Comparison of ENCODE assay signal across 8 cellular contexts in genomic region chr7:191105-192034, GRCh38. TPM values are rescaled to one million over a fixed set of nuclear protein-coding genes. Genes with fewer than 3 reads are reported as not detected.
A peak's percentile ranks its signal among the peaks of the same experiment; 100 is the strongest.
DNase-seq lines count a peak whose midpoint lies in the region; ATAC-seq and TF ChIP-seq lines count a peak whose summit lies in the region.

No MANE protein-coding gene starts in this region.

- ATAC-seq in CD4-positive, alpha-beta T cell (ENCODE audit: poor library complexity) = peak; percentile 37
- ATAC-seq in IMR-90 (ENCODE audit: low read depth) = peak; percentile 31
- ATAC-seq in Right ventricle myocardium superior (ENCODE audit: poor library complexity) = peak; percentile 28
- ATAC-seq in GM21723 (IDR thresholded peaks at IDR 0.05; ENCODE audit: unreplicated experiment) = no peak

- dilution Hi-C loops in IMR-90 (cut with HindIII; ENCODE audit: low sequenced_read_pairs, unreplicated experiment) = no loop called here

- intact Hi-C loops in CD4-positive, alpha-beta T cell (cut with DNase I, micrococcal nuclease) = no loop called here
- intact Hi-C loops in IMR-90 (cut with micrococcal nuclease) (no loop called here), Right ventricle myocardium superior (cut with DNase I) (loop anchor here (5.0 kb wide), 1 partner anchor 39 kb away; no protein-coding TSS in a partner anchor)
- intact Hi-C loops in activated T-helper 2 cell treated with anti-CD3 and anti-CD28 coated beads, Interferon-gamma antibody, Interleukin-2, Interleukin-4, amounts not matched to agents 10 μg/mL and 5 μg/mL and 100 μg/mL, durations not matched to agents 14 hours and 24 hours and 36 hours (cut with micrococcal nuclease) = no loop called here

- peaks cover 32% of the 10 kb centered on the region for H3K27me3 ChIP-seq in CD4-positive, alpha-beta T cell (ENCODE audit: control insufficient read depth, insufficient read depth, low read length)
- H3K27me3 ChIP-seq in IMR-90 (ENCODE audit: control insufficient read depth, insufficient read depth, low read length) (no peaks in the 10 kb centered on the region), trophoblast cell (ENCODE audit: insufficient read depth, low read length) (peaks cover 37% of the 10 kb centered on the region)

- no peak for TF ChIP-seq CTCF in CD4-positive, alpha-beta T cell (IDR thresholded peaks at IDR 0.05)
- TF ChIP-seq CTCF in IMR-90 (conservative IDR thresholded peaks at IDR 0.05; ENCODE audit: low read depth, low read length) = 0 out of 2 replicates have a peak, but pooled peaks have one; percentile 11

- no peak for DNase-seq in CD4-positive, alpha-beta T cell
- peak; percentile 92 for DNase-seq in IMR-90
- DNase-seq in activated T-helper 2 cell treated with anti-CD3 and anti-CD28 coated beads, Interferon-gamma antibody, Interleukin-2, Interleukin-4, amounts not matched to agents 10 μg/mL and 5 μg/mL and 100 μg/mL, durations not matched to agents 14 hours and 24 hours and 36 hours (ENCODE audit: low spot score) = no peak
- DNase-seq in Right ventricle myocardium superior = peak; percentile 65
- no peak for DNase-seq in trophoblast cell
- DNase-seq in activated CD8-positive, alpha-beta memory T cell treated with anti-CD3 and anti-CD28 coated beads, Interleukin-2, amount 50 U/mL, for 48 hours = no peak
- no peak for DNase-seq in activated CD4-positive, CD25-positive, alpha-beta regulatory T cell treated with anti-CD3 and anti-CD28 coated beads, Interleukin-2, amount 50 U/mL, for 72 hours

- H2BK20ac ChIP-seq in IMR-90 (ENCODE audit: low read depth, low read length) = peak overlapping the region; percentile 82

- peak; percentile 76 for TF ChIP-seq POLR2A in IMR-90 (IDR thresholded peaks at IDR 0.05; ENCODE audit: low read depth, low read length)

- H3K23ac ChIP-seq in IMR-90 (ENCODE audit: low read depth, low read length) = peak overlapping the region; percentile 95
- H3K23ac ChIP-seq in trophoblast cell (ENCODE audit: low read length) = no peak overlapping the region

- H4K20me1 ChIP-seq in IMR-90 (ENCODE audit: insufficient read depth, low read length) = peaks cover 33% of the 10 kb centered on the region

- 0% methylated on average over 1 of the region's 40 CpGs; no CpG with 5 or more reads in 1 of the 2 experiments for WGBS in IMR-90 (ENCODE audit: extremely low coverage in 2 of 2, insufficient read length in 1 of 2), 2 experiments
- WGBS in trophoblast cell (ENCODE audit: extremely low coverage, insufficient coverage, insufficient read length) = no CpG with 5 or more reads among the region's 40 CpGs

- H3K4me1 ChIP-seq in IMR-90 (ENCODE audit: control insufficient read depth, insufficient read depth, low read length) (peaks cover 22% of the 10 kb centered on the region), trophoblast cell (ENCODE audit: control insufficient read depth in 1 of 2, insufficient read depth in 2 of 2, low read length in 2 of 2) (peaks cover 0 to 4% of the 10 kb centered on the region in 2 experiments)

- TF ChIP-seq RAD21 in IMR-90 (IDR thresholded peaks at IDR 0.05; ENCODE audit: low read length) = no peak; the same call in 1 of the 2 replicates

- no TSS peak for BruUV-seq in IMR-90 (replicated peaks; lab: Mats Ljungman, UMichigan)

- H3K56ac ChIP-seq in IMR-90 (ENCODE audit: extremely low read depth, insufficient read depth, low read length) = peak overlapping the region; percentile 19; the same call in 1 of the 2 replicates

- peaks cover 4% of the 10 kb centered on the region for H3K4me1 Mint-ChIP-seq in CD4-positive, alpha-beta T cell (ENCODE audit: low read depth)
- H3K4me1 Mint-ChIP-seq in activated T-helper 2 cell treated with anti-CD3 and anti-CD28 coated beads, Interferon-gamma antibody, Interleukin-2, Interleukin-4, amounts not matched to agents 10 μg/mL and 5 μg/mL and 100 μg/mL, durations not matched to agents 14 hours and 24 hours and 36 hours (ENCODE audit: low read depth) = peaks cover 2% of the 10 kb centered on the region

- H2AK9ac ChIP-seq in IMR-90 (replicated peaks; ENCODE audit: low read depth, low read length, poor library complexity) = peak overlapping the region; percentile 99

- no peaks in the 10 kb centered on the region for H3K9me3 ChIP-seq in CD4-positive, alpha-beta T cell (ENCODE audit: control insufficient read depth, low read length)
- no peaks in the 10 kb centered on the region for H3K9me3 ChIP-seq in IMR-90 (ENCODE audit: control insufficient read depth, insufficient read depth, low read length)
- H3K9me3 ChIP-seq in trophoblast cell (ENCODE audit: insufficient read depth, low read depth, low read length) = peaks cover 4% of the 10 kb centered on the region

- H3K36me3 Mint-ChIP-seq in CD4-positive, alpha-beta T cell (ENCODE audit: low read depth) = no peaks in the 10 kb centered on the region
- H3K36me3 Mint-ChIP-seq in activated T-helper 2 cell treated with anti-CD3 and anti-CD28 coated beads, Interferon-gamma antibody, Interleukin-2, Interleukin-4, amounts not matched to agents 10 μg/mL and 5 μg/mL and 100 μg/mL, durations not matched to agents 14 hours and 24 hours and 36 hours (ENCODE audit: low read depth) = no peaks in the 10 kb centered on the region

- H2BK12ac ChIP-seq in trophoblast cell (ENCODE audit: low read length) = no peak overlapping the region

- no peaks in the 10 kb centered on the region for H3K79me2 ChIP-seq in trophoblast cell (ENCODE audit: control insufficient read depth, insufficient read depth, low read length, poor library complexity)

- in situ Hi-C loops in IMR-90 (cut with MboI; ENCODE audit: low sequenced_read_pairs) = no loop called here

- CTCF ChIA-PET in CD4-positive, alpha-beta T cell (lab: Charles Lee) = no interaction called here
- CTCF ChIA-PET in IMR-90 (lab: Yijun Ruan, JAX) = interaction anchor here (1.4 kb wide), 1 partner anchor 127 kb away, joined by 6 read pairs; no protein-coding TSS in a partner anchor

- POLR2A ChIA-PET in CD4-positive, alpha-beta T cell (lab: Charles Lee) = no interaction called here
- POLR2A ChIA-PET in IMR-90 (lab: Charles Lee; ENCODE audit: unreplicated experiment) = interaction anchor here (0.6 to 1.5 kb wide), 6 partner anchors 11 to 67 kb away, joined by 3 to 6 read pairs (median 4); no protein-coding TSS in a partner anchor

- H2AK5ac ChIP-seq in IMR-90 (ENCODE audit: low read depth, low read length) (peak overlapping the region; percentile 99), trophoblast cell (ENCODE audit: low read length) (no peak overlapping the region)

- H3K4me3 Mint-ChIP-seq in CD4-positive, alpha-beta T cell = peak overlapping the region; percentile 83
- H3K4me3 Mint-ChIP-seq in activated T-helper 2 cell treated with anti-CD3 and anti-CD28 coated beads, Interferon-gamma antibody, Interleukin-2, Interleukin-4, amounts not matched to agents 10 μg/mL and 5 μg/mL and 100 μg/mL, durations not matched to agents 14 hours and 24 hours and 36 hours (ENCODE audit: low read depth) = peak overlapping the region; percentile 53

- H3K9me1 ChIP-seq in IMR-90 (ENCODE audit: insufficient read depth, low read length) = peaks cover 16% of the 10 kb centered on the region

- H4K8ac ChIP-seq in IMR-90 (ENCODE audit: low read depth in 2 of 2, low read length in 2 of 2) = peak overlapping the region; percentile 10 to 81; a peak in 3 of 4 replicates
- no peak overlapping the region for H4K8ac ChIP-seq in trophoblast cell (ENCODE audit: low read depth, low read length)

- H3K27me3 Mint-ChIP-seq in CD4-positive, alpha-beta T cell = peaks cover 49% of the 10 kb centered on the region
- H3K27me3 Mint-ChIP-seq in activated T-helper 2 cell treated with anti-CD3 and anti-CD28 coated beads, Interferon-gamma antibody, Interleukin-2, Interleukin-4, amounts not matched to agents 10 μg/mL and 5 μg/mL and 100 μg/mL, durations not matched to agents 14 hours and 24 hours and 36 hours (ENCODE audit: low read depth) = peaks cover 39% of the 10 kb centered on the region

- H3K4me2 ChIP-seq in IMR-90 (ENCODE audit: low read depth, low read length) (peak overlapping the region; percentile 69), trophoblast cell (ENCODE audit: low read length) (peak overlapping the region; percentile 81)

- H2AFZ ChIP-seq in IMR-90 (replicated peaks; ENCODE audit: low read length, poor library complexity) (peak overlapping the region; percentile 91), trophoblast cell (ENCODE audit: insufficient read depth, low read length, poor library complexity) (peak overlapping the region; percentile 5)

- H2BK15ac ChIP-seq in IMR-90 (ENCODE audit: low read depth, low read length) = peak overlapping the region; percentile 61; the same call in 1 of the 3 replicates

- peak overlapping the region; percentile 93 for H3K14ac ChIP-seq in IMR-90 (replicated peaks; ENCODE audit: low read depth, low read length)
- no peak overlapping the region for H3K14ac ChIP-seq in trophoblast cell (ENCODE audit: low read length)

- H2BK5ac ChIP-seq in IMR-90 (ENCODE audit: low read depth, low read length, poor library complexity, severe bottlenecking) = peak overlapping the region; percentile 69
- no peak overlapping the region for H2BK5ac ChIP-seq in trophoblast cell (ENCODE audit: low read depth, low read length, poor library complexity)

- H3K27ac ChIP-seq in CD4-positive, alpha-beta T cell (ENCODE audit: low read depth, low read length) = no peak overlapping the region
- H3K27ac ChIP-seq in IMR-90 (ENCODE audit: insufficient read depth, low read length) = peak overlapping the region; percentile 49
- H3K27ac ChIP-seq in trophoblast cell (ENCODE audit: low read depth, low read length) = no peak overlapping the region

- H3K9me3 Mint-ChIP-seq in CD4-positive, alpha-beta T cell = no peaks in the 10 kb centered on the region
- H3K9me3 Mint-ChIP-seq in activated T-helper 2 cell treated with anti-CD3 and anti-CD28 coated beads, Interferon-gamma antibody, Interleukin-2, Interleukin-4, amounts not matched to agents 10 μg/mL and 5 μg/mL and 100 μg/mL, durations not matched to agents 14 hours and 24 hours and 36 hours = no peaks in the 10 kb centered on the region

- peaks cover 6 to 41% of the 10 kb centered on the region in 2 experiments; a peak in 3 of 4 replicates for H3K79me1 ChIP-seq in IMR-90 (ENCODE audit: low read depth in 1 of 2, low read length in 2 of 2)
- no peaks in the 10 kb centered on the region for H3K79me1 ChIP-seq in trophoblast cell (ENCODE audit: low read length)

- peak overlapping the region; percentile 67 for H4K91ac ChIP-seq in IMR-90 (ENCODE audit: insufficient read depth, low read depth, low read length)
- no peak overlapping the region for H4K91ac ChIP-seq in trophoblast cell (ENCODE audit: low read depth, low read length)

- peak overlapping the region; percentile 92 for H2BK120ac ChIP-seq in IMR-90 (ENCODE audit: low read depth, low read length)
- no peak overlapping the region for H2BK120ac ChIP-seq in trophoblast cell (ENCODE audit: insufficient read depth, low read length, poor library complexity)

- H3K4ac ChIP-seq in IMR-90 (ENCODE audit: low read depth, low read length) (peak overlapping the region; percentile 97), trophoblast cell (ENCODE audit: low read depth, low read length) (no peak overlapping the region)

- H3K4me3 ChIP-seq in IMR-90 (ENCODE audit: insufficient read depth, low read depth, low read length) (peak overlapping the region; percentile 78), trophoblast cell (ENCODE audit: low read depth, low read length) (peak overlapping the region; percentile 44)

- H3K18ac ChIP-seq in IMR-90 (ENCODE audit: low read depth, low read length) = peak overlapping the region; percentile 3; the same call in 1 of the 2 replicates
- H3K18ac ChIP-seq in trophoblast cell (ENCODE audit: low read length) = no peak overlapping the region

- peaks cover 20% of the 10 kb centered on the region for H3K36me3 ChIP-seq in IMR-90 (ENCODE audit: control insufficient read depth, insufficient read depth, low read length)
- no peaks in the 10 kb centered on the region for H3K36me3 ChIP-seq in trophoblast cell (ENCODE audit: control insufficient read depth in 1 of 2, insufficient read depth in 2 of 2, low read length in 2 of 2)

- H3K9ac ChIP-seq in IMR-90 (ENCODE audit: low read depth, low read length) (peak overlapping the region; percentile 38), trophoblast cell (ENCODE audit: low read length) (no peak overlapping the region)

- H4K12ac ChIP-seq in trophoblast cell (ENCODE audit: low read depth, low read length) = no peak overlapping the region

- no peak overlapping the region for H3K27ac Mint-ChIP-seq in CD4-positive, alpha-beta T cell
- H3K27ac Mint-ChIP-seq in activated T-helper 2 cell treated with anti-CD3 and anti-CD28 coated beads, Interferon-gamma antibody, Interleukin-2, Interleukin-4, amounts not matched to agents 10 μg/mL and 5 μg/mL and 100 μg/mL, durations not matched to agents 14 hours and 24 hours and 36 hours = no peak overlapping the region

- peak overlapping the region; percentile 10 for H4K5ac ChIP-seq in IMR-90 (ENCODE audit: low read depth, low read length)

RNA-seq across cellular contexts. Expression of gene FAM20C, which starts 1.0 kb away (rescaled TPM):
- total RNA-seq in CD4-positive, alpha-beta T cell = 1 to 10 TPM; 1.3 to 1.7 TPM
- 7.7 and 8.9 TPM in 2 replicates for total RNA-seq in IMR-90 (2012; rRNA removed)
- 36.6 and 38.2 TPM in 2 replicates for polyA plus RNA-seq in IMR-90 (2012; rRNA removed)
- 36.5 and 56.4 TPM in 2 replicates for polyA plus RNA-seq in IMR-90 (2012; cell fraction: cytosol; rRNA removed)
- 38.9 and 55.0 TPM in 2 replicates for polyA plus RNA-seq in IMR-90 (2012; cell fraction: nucleus; rRNA removed; ENCODE audit: low replicate concordance)
- total RNA-seq in activated T-helper 2 cell treated with anti-CD3 and anti-CD28 coated beads, Interferon-gamma antibody, Interleukin-2, Interleukin-4, amounts not matched to agents 10 μg/mL and 5 μg/mL and 100 μg/mL, durations not matched to agents 14 hours and 24 hours and 36 hours = 0.74 and 1.3 TPM in 2 replicates
- 23.4 TPM for total RNA-seq in Right ventricle myocardium superior
- polyA plus RNA-seq in trophoblast cell (2013) = 0.24 and 0.33 TPM in 2 replicates

Comparison
In these comparisons a context has a peak if more than half of its experiments do, and no peak if none do; other contexts are left out.
1. DNase-seq: peak in IMR-90 (single experiment) and Right ventricle myocardium superior (single experiment); none in CD4-positive, alpha-beta T cell (0 of 10), activated T-helper 2 cell treated with anti-CD3 and anti-CD28 coated beads, Interferon-gamma antibody, Interleukin-2, Interleukin-4, amounts not matched to agents 10 μg/mL and 5 μg/mL and 100 μg/mL, durations not matched to agents 14 hours and 24 hours and 36 hours (single experiment), trophoblast cell (0 of 2), activated CD8-positive, alpha-beta memory T cell treated with anti-CD3 and anti-CD28 coated beads, Interleukin-2, amount 50 U/mL, for 48 hours (single experiment) and activated CD4-positive, CD25-positive, alpha-beta regulatory T cell treated with anti-CD3 and anti-CD28 coated beads, Interleukin-2, amount 50 U/mL, for 72 hours (single experiment).